ENCODE assay signal across 7 cellular contexts in the genomic region with DNA sequence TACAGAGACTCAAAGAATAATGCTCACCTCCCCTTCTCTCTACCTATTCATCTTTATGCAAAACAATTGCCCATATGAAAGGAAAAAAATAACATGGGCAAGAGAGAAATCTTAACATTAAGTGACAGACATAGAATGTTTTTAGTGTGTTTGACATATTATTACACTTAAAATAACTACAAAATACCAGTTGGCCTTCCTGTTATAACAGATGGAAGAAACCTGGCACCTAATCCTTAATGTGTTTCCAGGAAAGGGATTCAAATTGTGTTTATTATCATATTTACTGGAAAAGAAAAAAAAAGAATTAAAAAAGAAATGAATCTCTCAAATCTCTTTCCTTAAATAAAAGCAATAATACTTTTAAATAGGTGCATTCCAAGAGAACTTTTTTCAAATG.
"Had no signal": no experiment of that assay in that cellular context is flagged by ENCODE, and none has a peak within 500 bp of the region (broad histone marks: within the 10 kb centered on the region; RNA-seq: fewer than 3 reads in every experiment).

No MANE protein-coding gene starts in this region.

- DNase-seq: IMR-90, Karpas-422, Kasumi-1, KBM-7, KG1 had no signal

- H3K4me3 ChIP-seq: K562 had no signal

- ATAC-seq: HepG2, K562 had no signal
